9 cellular contexts compared by ENCODE assay signal in the genomic region with DNA sequence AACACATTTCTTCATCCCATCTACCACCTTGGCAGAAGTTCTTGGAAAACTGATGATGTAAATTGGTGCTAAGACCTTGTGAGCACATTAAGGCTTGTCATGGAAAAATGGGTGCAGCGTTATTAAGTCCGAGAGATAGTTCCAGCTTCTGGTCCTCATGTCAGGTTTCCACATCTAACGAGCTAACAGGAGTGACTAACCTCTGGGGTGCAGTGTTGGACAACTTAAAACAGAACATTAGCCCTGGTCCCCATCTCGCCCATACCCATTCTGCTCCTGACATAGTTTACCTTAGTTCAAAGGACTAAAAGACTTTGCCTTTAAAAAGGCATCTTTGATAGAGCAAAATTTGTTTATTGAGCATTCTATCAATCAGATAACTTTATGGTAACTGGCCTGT.
A peak's percentile ranks its signal among the peaks of the same experiment; 100 is the strongest.
DNase-seq lines count a peak whose midpoint lies in the region; ATAC-seq, FAIRE-seq and TF ChIP-seq lines count a peak whose summit lies in the region.
"Had no signal": no experiment of that assay in that cellular context is flagged by ENCODE, and none has a peak within 500 bp of the region (broad histone marks: within the 10 kb centered on the region; RNA-seq: fewer than 3 reads in every experiment).

No MANE protein-coding gene starts in this region.

- no peaks in the 10 kb centered on the region for H3K36me3 ChIP-seq in A673 (ENCODE audit: insufficient read depth, low read length, poor library complexity, severe bottlenecking)
- H3K36me3 ChIP-seq in PC-3 (ENCODE audit: low read depth, low read length): no peaks in the 10 kb centered on the region

- H3K9me3 ChIP-seq in A673 (ENCODE audit: low read depth, low read length, poor library complexity, severe bottlenecking) (no peaks in the 10 kb centered on the region), PC-3 (ENCODE audit: low read length) (no peaks in the 10 kb centered on the region)

- no peak for FAIRE-seq in RCC 7860 (lab: Jason Lieb, UNC)

- DNase-seq in A673 (ENCODE audit: low spot score) (peak; percentile 36), GM10266 (ENCODE audit: extremely low spot score) (no peak), PC-3 (peak; percentile 58), fibroblast of villous mesenchyme (ENCODE audit: low read depth) (peak; percentile 24), H4 (ENCODE audit: low spot score) (no peak), MV-4-11 (lab: John Stamatoyannopoulos, UW) (no peak), RCC 7860 (ENCODE audit: low spot score) (no peak)
- DNase-seq: stimulated activated CD4-positive, alpha-beta T cell treated with anti-CD3 and anti-CD28 coated beads, Interleukin-2, amount 100 ng/mL, for 24 hours had no signal

- H3K27ac ChIP-seq in A673 (ENCODE audit: low read depth, low read length, poor library complexity, severe bottlenecking) (no peak overlapping the region), PC-3 (ENCODE audit: low read length) (no peak overlapping the region)

- no peak overlapping the region for H3K4me2 ChIP-seq in PC-3 (ENCODE audit: low read length)

- POLR2A ChIA-PET in A673 (lab: Charles Lee; ENCODE audit: low non-redundant PET): no interaction called here
- POLR2A ChIA-PET in PC-3 (lab: Charles Lee; ENCODE audit: unreplicated experiment): no interaction called here

- ATAC-seq in PC-3 (peak; percentile 92), HG02973 (IDR thresholded peaks at IDR 0.05; ENCODE audit: unreplicated experiment) (no peak)

- H3K9me2 ChIP-seq in PC-3 (replicated peaks; ENCODE audit: low read length): no peaks in the 10 kb centered on the region

- BruUV-seq in A673 (replicated peaks; lab: Mats Ljungman, UMichigan) (no TSS peak), PC-3 (replicated peaks; lab: Mats Ljungman, UMichigan) (no TSS peak)

- no peak overlapping the region for H2AFZ ChIP-seq in PC-3 (ENCODE audit: low read length)

- H3F3A ChIP-seq in PC-3 (ENCODE audit: low read length, unreplicated experiment): no peaks in the 10 kb centered on the region

- no peaks in the 10 kb centered on the region for H3K79me2 ChIP-seq in PC-3 (ENCODE audit: low read length)

- TF ChIP-seq CTCF in A673 (conservative IDR thresholded peaks at IDR 0.05; ENCODE audit: low read depth, low read length) (peak; percentile 34; the same call in 1 of the 2 replicates), GM10266 (IDR thresholded peaks at IDR 0.05; ENCODE audit: control insufficient read depth, insufficient read depth, low read depth, missing control alignments) (peak; percentile 35), PC-3 (conservative IDR thresholded peaks at IDR 0.05; ENCODE audit: low read depth, low read length) (peak; percentile 62), fibroblast of villous mesenchyme (IDR thresholded peaks at IDR 0.05; ENCODE audit: insufficient read depth, low read depth, low read length) (peak; percentile 24)

- CTCF ChIA-PET in A673 (lab: Charles Lee): no interaction called here
- CTCF ChIA-PET in PC-3 (lab: Charles Lee): interaction anchor here (0.6 to 1.9 kb wide), 4 partner anchors 16 to 271 kb away, joined by 3 to 10 read pairs (median 4); no protein-coding TSS in a partner anchor

- no peak overlapping the region for H3K9ac ChIP-seq in PC-3 (ENCODE audit: low read length)

- H4K20me1 ChIP-seq in PC-3 (ENCODE audit: low read length): no peaks in the 10 kb centered on the region

- no peak overlapping the region for H3K4me3 ChIP-seq in A673 (ENCODE audit: low read depth, low read length, poor library complexity, severe bottlenecking)
- no peak overlapping the region for H3K4me3 ChIP-seq in PC-3 (ENCODE audit: low read length)
- H3K4me3 ChIP-seq in fibroblast of villous mesenchyme (ENCODE audit: low read depth, low read length): no peak overlapping the region

- H3K27me3 ChIP-seq in A673 (replicated peaks; ENCODE audit: insufficient read depth, low read depth, low read length, poor library complexity) (no peaks in the 10 kb centered on the region), PC-3 (ENCODE audit: low read length) (no peaks in the 10 kb centered on the region)

- H3K4me1 ChIP-seq in A673 (ENCODE audit: insufficient read depth, low read length, poor library complexity, severe bottlenecking) (no peaks in the 10 kb centered on the region), PC-3 (ENCODE audit: insufficient read depth, low read length) (no peaks in the 10 kb centered on the region)

- intact Hi-C loops in A673 (cut with micrococcal nuclease; ENCODE audit: unreplicated experiment) (no loop called here), PC-3 (cut with micrococcal nuclease) (loop anchor here (1.0 kb wide), 2 partner anchors 136 to 272 kb away; no protein-coding TSS in a partner anchor)

Comparison
In these comparisons a context has a peak if more than half of its experiments do, and no peak if none do; other contexts are left out.
1. DNase-seq: peak in A673 (single experiment), PC-3 (single experiment) and fibroblast of villous mesenchyme (single experiment); none in GM10266 (single experiment), H4 (single experiment), MV-4-11 (single experiment) and RCC 7860 (single experiment).
2. Peak in every context shown above with its lines, with median percentiles within 50 percentile points of each other: CTCF ChIP-seq.